ENCODE assay signal across 19 cellular contexts in genomic region chr2:55493220-55493619, GRCh38.
"Had no signal": no experiment of that assay in that cellular context is flagged by ENCODE, and none has a peak within 500 bp of the region (broad histone marks: within the 10 kb centered on the region; RNA-seq: fewer than 3 reads in every experiment).

No MANE protein-coding gene starts in this region.

- H3K9ac ChIP-seq: parathyroid adenoma had no signal

- H3K9me3 ChIP-seq: gastrocnemius medialis, upper lobe of right lung had no signal

- H3K4me3 ChIP-seq: coronary artery, gastrocnemius medialis, upper lobe of right lung had no signal

- H3K79me2 ChIP-seq: parathyroid adenoma had no signal

- H3K27me3 ChIP-seq: gastrocnemius medialis, upper lobe of right lung had no signal

- H2AFZ ChIP-seq: parathyroid adenoma had no signal

- DNase-seq: activated CD4-positive, alpha-beta T cell treated with anti-CD3 and anti-CD28 coated beads, Interleukin-2, amount 50 U/mL, for 4 hours; activated CD8-positive, alpha-beta memory T cell treated with anti-CD3 and anti-CD28 coated beads, Interleukin-2, amount 50 U/mL, for 48 hours; activated naive CD4-positive, alpha-beta T cell; activated T-cell treated with anti-CD3 and anti-CD28 coated beads, Interleukin-2, amount 50 U/mL, for 4 hours; cerebellar nuclear complex; gastrocnemius medialis; hypothalamus; islet precursor cell; left colon; mesenchymal stem cell; nephron progenitor cell; nucleus accumbens; right cardiac atrium; stimulated activated CD4-positive, alpha-beta T cell treated with anti-CD3 and anti-CD28 coated beads, Interleukin-4, amount 100 ng/mL, for 24 hours; stimulated activated naive CD4-positive, alpha-beta T cell treated with Interleukin-2 at 50 U/mL for 16 hours; T1000; upper lobe of right lung had no signal

- H3K4me1 ChIP-seq: gastrocnemius medialis, parathyroid adenoma, upper lobe of right lung had no signal

- H3K27ac ChIP-seq: coronary artery, gastrocnemius medialis, parathyroid adenoma, upper lobe of right lung had no signal

- H3K36me3 ChIP-seq: gastrocnemius medialis, upper lobe of right lung had no signal
